In the genomic region with DNA sequence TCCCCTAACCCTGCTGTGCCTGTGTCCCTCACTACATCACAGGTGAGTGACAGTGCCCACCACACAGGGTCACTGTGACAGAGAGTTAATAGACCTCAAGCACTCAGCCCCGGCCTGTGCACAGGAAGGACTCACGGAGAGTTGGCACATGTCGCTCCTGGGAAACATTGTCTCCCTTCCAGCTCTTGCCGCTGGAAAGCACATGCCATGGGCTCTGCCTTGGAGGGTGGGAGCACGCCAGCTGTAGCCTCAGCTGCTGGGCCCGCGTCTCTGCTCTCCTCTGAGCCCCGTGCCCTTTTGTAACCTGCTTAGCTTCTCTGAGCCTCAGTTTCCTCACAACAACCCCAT, we compare ENCODE assay signal across 11 cellular contexts. TPM values are rescaled to one million over a fixed set of nuclear protein-coding genes. Genes with fewer than 3 reads are reported as not detected.
DNase-seq lines count a peak whose midpoint lies in the region; ATAC-seq and TF ChIP-seq lines count a peak whose summit lies in the region.
"Had no signal": no experiment of that assay in that cellular context is flagged by ENCODE, and none has a peak within 500 bp of the region (broad histone marks: within the 10 kb centered on the region; RNA-seq: fewer than 3 reads in every experiment).

No MANE protein-coding gene starts in this region.

- H3K79me2 ChIP-seq in smooth muscle cell (ENCODE audit: low read depth), result no peaks in the 10 kb centered on the region

- no peak for TF ChIP-seq CTCF in astrocyte of the spinal cord (IDR thresholded peaks at IDR 0.05; ENCODE audit: low read depth, low read length)
- no peak for TF ChIP-seq CTCF in smooth muscle cell (IDR thresholded peaks at IDR 0.05; ENCODE audit: borderline replicate concordance, insufficient read depth, poor library complexity, severe bottlenecking)

- ATAC-seq in HG03095 (IDR thresholded peaks at IDR 0.05; ENCODE audit: unreplicated experiment), result no peak

- H3K9ac ChIP-seq in iPS-20b (ENCODE audit: low read depth, low read length) (peak overlapping the region; percentile 6; the same call in 1 of the 2 replicates), smooth muscle cell (ENCODE audit: low read depth) (peak overlapping the region; percentile 84)

- H3K4me1 ChIP-seq in iPS-20b (ENCODE audit: insufficient read depth, low read length) (peaks cover 4% of the 10 kb centered on the region; the same call in 1 of the 2 replicates), smooth muscle cell (ENCODE audit: low read depth) (peaks cover 18% of the 10 kb centered on the region)

- H3K27ac ChIP-seq in iPS-20b (ENCODE audit: low read length) (no peak overlapping the region), smooth muscle cell (ENCODE audit: low read depth) (peak overlapping the region; percentile 100)
- H3K27ac ChIP-seq: neutrophil had no signal

- peaks cover 14% of the 10 kb centered on the region for H3F3A ChIP-seq in smooth muscle cell (ENCODE audit: low read depth)

- in situ Hi-C loops in astrocyte of the spinal cord (cut with HindIII; ENCODE audit: low sequenced_read_pairs), result no loop called here

- H3K27me3 ChIP-seq in iPS-20b (ENCODE audit: insufficient read depth, low read length) (peaks cover 26% of the 10 kb centered on the region), smooth muscle cell (ENCODE audit: low read depth) (no peaks in the 10 kb centered on the region)

- WGBS in smooth muscle cell (ENCODE audit: low lambda C conversion rate), result 81% methylated on average over 8 of the region's 8 CpGs

- no peak overlapping the region for H2AFZ ChIP-seq in smooth muscle cell (ENCODE audit: low read depth)

- H3K4me2 ChIP-seq in smooth muscle cell, result peak overlapping the region; percentile 94

- H3K36me3 ChIP-seq in iPS-20b (ENCODE audit: insufficient read depth, low read depth, low read length) (no peaks in the 10 kb centered on the region), smooth muscle cell (ENCODE audit: low read depth) (no peaks in the 10 kb centered on the region)
- H3K36me3 ChIP-seq: neutrophil had no signal

- H3K9me3 ChIP-seq in iPS-20b (ENCODE audit: insufficient read depth, low read depth, low read length), result no peaks in the 10 kb centered on the region
- no peaks in the 10 kb centered on the region for H3K9me3 ChIP-seq in smooth muscle cell (replicated peaks; ENCODE audit: low read depth)
- H3K9me3 ChIP-seq: neutrophil had no signal

- no peaks in the 10 kb centered on the region for H4K20me1 ChIP-seq in smooth muscle cell (ENCODE audit: low read depth)

- DNase-seq in HuH-7.5 (ENCODE audit: low spot score) (peak; percentile 93), astrocyte of the spinal cord (ENCODE audit: low read depth, low spot score) (no peak), smooth muscle cell (lab: John Stamatoyannopoulos, UW; ENCODE audit: unreplicated experiment) (no peak), HK-2 (ENCODE audit: unreplicated experiment) (no peak), NCI-H226 (no peak), A172 (ENCODE audit: low spot score) (no peak)
- DNase-seq: NCI-H1436 treated with DMSO at 0.1 percent for 48 hours, substantia nigra had no signal

- H3K4me3 ChIP-seq in astrocyte of the spinal cord (ENCODE audit: low read depth, low read length) (peak overlapping the region; percentile 54), iPS-20b (ENCODE audit: low read length) (peak overlapping the region; percentile 68), smooth muscle cell (peak overlapping the region; percentile 63)

RNA-seq across cellular contexts. Expression of a gene that starts 0.7 kb away (rescaled TPM):
- 25.7 and 28.4 TPM in 2 replicates for total RNA-seq in smooth muscle cell
- polyA plus RNA-seq in smooth muscle cell, result 38.9 and 63.6 TPM in 2 replicates
- total RNA-seq in A172 (2014; rRNA removed; shearing (Covaris generic)), result 14.6 and 22.8 TPM in 2 replicates

RNA-seq across cellular contexts. Expression of a gene that starts 34.5 kb away (rescaled TPM):
- total RNA-seq in smooth muscle cell, result 0.67 and 2.1 TPM in 2 replicates
- polyA plus RNA-seq in smooth muscle cell, result 3.4 and 4.9 TPM in 2 replicates
- total RNA-seq in A172 (2014; rRNA removed; shearing (Covaris generic)), result not detected in 2 replicates
